Comparison of ENCODE assay signal across 19 cellular contexts in the genomic region with DNA sequence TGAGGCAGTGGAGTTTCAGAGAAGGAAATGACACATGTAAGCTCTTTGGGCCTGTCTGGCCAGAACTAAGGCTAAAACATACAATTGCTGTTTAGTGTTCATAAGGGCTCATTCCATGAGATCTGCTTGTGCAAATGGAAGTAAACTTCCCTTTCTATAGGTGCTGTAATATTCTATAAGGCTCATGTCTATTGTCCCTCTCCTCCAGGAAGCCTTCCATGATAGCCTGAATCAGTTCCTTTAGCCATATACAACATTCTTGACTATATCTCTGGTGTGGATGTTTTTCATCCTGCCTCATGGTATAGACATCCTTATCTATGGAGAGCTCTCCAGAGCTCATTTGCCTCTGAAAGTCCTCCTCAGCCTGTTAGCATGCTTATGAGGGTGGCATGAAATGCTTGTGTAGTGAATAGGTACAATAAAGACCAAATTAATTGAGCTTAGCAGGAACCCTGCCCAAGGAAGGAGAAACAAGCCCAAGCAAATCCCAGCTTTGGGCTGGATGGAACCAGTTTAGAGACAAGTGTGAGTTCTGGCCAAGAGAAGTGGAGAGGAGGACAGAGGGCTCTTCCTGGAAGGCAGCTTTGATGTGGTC. TPM values are rescaled to one million over a fixed set of nuclear protein-coding genes. Genes with fewer than 3 reads are reported as not detected.
DNase-seq lines count a peak whose midpoint lies in the region; ATAC-seq, FAIRE-seq and TF ChIP-seq lines count a peak whose summit lies in the region.
"Had no signal": no experiment of that assay in that cellular context is flagged by ENCODE, and none has a peak within 500 bp of the region (broad histone marks: within the 10 kb centered on the region; RNA-seq: fewer than 3 reads in every experiment).

No MANE protein-coding gene starts in this region.

- no peaks in the 10 kb centered on the region for H4K20me1 ChIP-seq in astrocyte (ENCODE audit: insufficient read depth, low read length)

- no peak overlapping the region for H3K23ac ChIP-seq in mesendoderm (ENCODE audit: low read length)

- peak overlapping the region; percentile 60 for H3K4me3 Mint-ChIP-seq in CD4-positive, alpha-beta T cell
- peak overlapping the region; percentile 29 for H3K4me3 Mint-ChIP-seq in astrocyte (ENCODE audit: unreplicated experiment)

- no peak overlapping the region for H2BK120ac ChIP-seq in mesendoderm (ENCODE audit: low read depth, low read length)

- H3K4me3 ChIP-seq in astrocyte (ENCODE audit: insufficient read depth, low read depth, low read length) = no peak overlapping the region
- no peak overlapping the region for H3K4me3 ChIP-seq in mesendoderm (ENCODE audit: low read length)
- no peak overlapping the region for H3K4me3 ChIP-seq in ascending aorta
- H3K4me3 ChIP-seq: tibial nerve had no signal

- peaks cover 26% of the 10 kb centered on the region for H3K4me1 Mint-ChIP-seq in CD4-positive, alpha-beta T cell (ENCODE audit: low read depth)
- peaks cover 18% of the 10 kb centered on the region for H3K4me1 Mint-ChIP-seq in astrocyte (ENCODE audit: low read depth, unreplicated experiment)

- H3K4me1 ChIP-seq in astrocyte (ENCODE audit: insufficient read depth, low read length) (peaks cover 26% of the 10 kb centered on the region), mesendoderm (ENCODE audit: control insufficient read depth, low read depth, low read length) (peaks cover 2% of the 10 kb centered on the region), ascending aorta (peaks cover 2 to 6% of the 10 kb centered on the region in 2 donors)

- CTCF ChIA-PET in CD4-positive, alpha-beta T cell (lab: Charles Lee) = no interaction called here

- peaks cover 69% of the 10 kb centered on the region for H3K27me3 ChIP-seq in CD4-positive, alpha-beta T cell (ENCODE audit: control insufficient read depth, insufficient read depth, low read length)
- H3K27me3 ChIP-seq in astrocyte (ENCODE audit: insufficient read depth, low read length) = peaks cover 3% of the 10 kb centered on the region
- H3K27me3 ChIP-seq in mesendoderm (ENCODE audit: insufficient read depth, low read length, poor library complexity) = no peaks in the 10 kb centered on the region
- H3K27me3 ChIP-seq in ascending aorta = no peaks in the 10 kb centered on the region

- TF ChIP-seq CTCF in CD4-positive, alpha-beta T cell (IDR thresholded peaks at IDR 0.05) = no peak
- TF ChIP-seq CTCF in astrocyte (IDR thresholded peaks at IDR 0.05; ENCODE audit: insufficient read depth, low read depth, low read length) = no peak
- no peak for TF ChIP-seq CTCF in ascending aorta (IDR thresholded peaks at IDR 0.05)

- no peak for FAIRE-seq in astrocyte (lab: Jason Lieb, UNC)
- FAIRE-seq: G401.6 had no signal

- no peak overlapping the region for H2BK5ac ChIP-seq in mesendoderm (ENCODE audit: low read length)

- no peak overlapping the region for H3K18ac ChIP-seq in mesendoderm (ENCODE audit: low read length)

- H3K4me2 ChIP-seq in astrocyte (ENCODE audit: low read length) (no peak overlapping the region), mesendoderm (ENCODE audit: low read length) (no peak overlapping the region)

- H3K36me3 ChIP-seq in astrocyte (ENCODE audit: insufficient read depth, low read length) = no peaks in the 10 kb centered on the region
- no peaks in the 10 kb centered on the region for H3K36me3 ChIP-seq in mesendoderm (ENCODE audit: control insufficient read depth, insufficient read depth, low read length)
- H3K36me3 ChIP-seq in ascending aorta = no peaks in the 10 kb centered on the region
- H3K36me3 ChIP-seq: tibial nerve had no signal

- no peak overlapping the region for H2BK15ac ChIP-seq in mesendoderm (replicated peaks; ENCODE audit: low read depth)

- POLR2A ChIA-PET in CD4-positive, alpha-beta T cell (lab: Charles Lee) = interaction anchor here (1.1 to 1.3 kb wide), 2 partner anchors 64 to 550 kb away, joined by 3 read pairs; a partner anchor contains a TSS

- no peak overlapping the region for H2AFZ ChIP-seq in astrocyte (ENCODE audit: low read depth, low read length)

- no peak overlapping the region for H4K8ac ChIP-seq in mesendoderm (ENCODE audit: low read depth, low read length)

- H3K79me2 ChIP-seq in astrocyte (ENCODE audit: insufficient read depth, low read length) (no peaks in the 10 kb centered on the region), mesendoderm (ENCODE audit: control insufficient read depth, insufficient read depth, low read length) (peaks cover 21% of the 10 kb centered on the region)

- H3K9me3 Mint-ChIP-seq in CD4-positive, alpha-beta T cell = no peaks in the 10 kb centered on the region
- no peaks in the 10 kb centered on the region for H3K9me3 Mint-ChIP-seq in astrocyte (ENCODE audit: unreplicated experiment)

- H3K27me3 Mint-ChIP-seq in CD4-positive, alpha-beta T cell = peaks cover 72% of the 10 kb centered on the region
- peaks cover 38% of the 10 kb centered on the region for H3K27me3 Mint-ChIP-seq in astrocyte (ENCODE audit: low read depth, unreplicated experiment)

- H3K9ac ChIP-seq in astrocyte (ENCODE audit: low read length) (no peak overlapping the region), mesendoderm (ENCODE audit: low read length) (no peak overlapping the region)

- intact Hi-C loops in CD4-positive, alpha-beta T cell (cut with DNase I, micrococcal nuclease) = no loop called here
- intact Hi-C loops in ascending aorta (cut with DNase I) = no loop called here

- no peak overlapping the region for H3K27ac ChIP-seq in CD4-positive, alpha-beta T cell (ENCODE audit: low read depth, low read length)
- no peak overlapping the region for H3K27ac ChIP-seq in astrocyte (ENCODE audit: low read depth, low read length)
- H3K27ac ChIP-seq in mesendoderm (ENCODE audit: low read depth, low read length) = no peak overlapping the region
- H3K27ac ChIP-seq in ascending aorta = no peak overlapping the region
- H3K27ac ChIP-seq: tibial nerve had no signal

- no peak overlapping the region for H3K27ac Mint-ChIP-seq in CD4-positive, alpha-beta T cell
- H3K27ac Mint-ChIP-seq in astrocyte (ENCODE audit: unreplicated experiment) = no peak overlapping the region

- no peak overlapping the region for H2AK5ac ChIP-seq in mesendoderm (ENCODE audit: low read length)

- H3K9me3 ChIP-seq in CD4-positive, alpha-beta T cell (ENCODE audit: control insufficient read depth, low read length) = no peaks in the 10 kb centered on the region
- H3K9me3 ChIP-seq in astrocyte (ENCODE audit: insufficient read depth, low read depth, low read length) (no peaks in the 10 kb centered on the region), ascending aorta (no peaks in the 10 kb centered on the region)
- H3K9me3 ChIP-seq: tibial nerve had no signal

- no peak overlapping the region for H3K4ac ChIP-seq in mesendoderm (ENCODE audit: low read depth, low read length)

- peak overlapping the region; percentile 12 for H3K56ac ChIP-seq in mesendoderm (ENCODE audit: low read length)

- H3K79me1 ChIP-seq in mesendoderm (ENCODE audit: low read length) = peaks cover 4% of the 10 kb centered on the region

- ATAC-seq in CD4-positive, alpha-beta T cell (ENCODE audit: poor library complexity) = no peak
- ATAC-seq: left ventricle myocardium superior, Panc1, sciatic nerve had no signal

- DNase-seq in CD4-positive, alpha-beta T cell = no peak
- DNase-seq in DMS79 treated with DMSO at 0.1 percent for 48 hours (lab: John Stamatoyannopoulos, UW) (peak; percentile 15), astrocyte (ENCODE audit: low read depth) (no peak), mesendoderm (no peak), NCI-H774 (lab: John Stamatoyannopoulos, UW) (no peak), cerebellar nuclear complex (lab: John Stamatoyannopoulos, UW) (no peak), ascending aorta (ENCODE audit: low spot score in 2 of 2) (no peak)
- DNase-seq: activated CD4-positive, CD25-positive, alpha-beta regulatory T cell treated with anti-CD3 and anti-CD28 coated beads, Interleukin-2, amount 50 U/mL, for 72 hours; effector CD8-positive, alpha-beta T cell; head of caudate nucleus; left ventricle myocardium superior; MM.1S; NCI-H146; NCI-H2227 treated with DMSO at 0.1 percent for 48 hours; stimulated activated naive CD4-positive, alpha-beta T cell had no signal

- peaks cover 6% of the 10 kb centered on the region for H3K36me3 Mint-ChIP-seq in CD4-positive, alpha-beta T cell (ENCODE audit: low read depth)
- H3K36me3 Mint-ChIP-seq in astrocyte (ENCODE audit: low read depth, unreplicated experiment) = no peaks in the 10 kb centered on the region

- H4K5ac ChIP-seq in mesendoderm (ENCODE audit: low read length) = no peak overlapping the region

RNA-seq across cellular contexts. Expression of a gene that starts 1.6 kb away (rescaled TPM):
- not detected for total RNA-seq in CD4-positive, alpha-beta T cell
- total RNA-seq in astrocyte (10.6 and 11.4 TPM in 2 replicates), ascending aorta (not detected)
- polyA plus RNA-seq in mesendoderm (2013, experiment 1 of 2) = 116 TPM
- polyA plus RNA-seq in mesendoderm (2013, experiment 2 of 2) = 119 TPM

Comparison
In these comparisons a context has a peak if more than half of its experiments do, and no peak if none do; other contexts are left out.
1. RNA of a gene that starts 1.6 kb away (total RNA-seq): 10.6 to 11.4 TPM in astrocyte; not detected in CD4-positive, alpha-beta T cell and not detected in ascending aorta (single experiment); every median in the first group is over 10 times any median in the second.